Comparison of ENCODE assay signal across 2 cellular contexts in the genomic region with DNA sequence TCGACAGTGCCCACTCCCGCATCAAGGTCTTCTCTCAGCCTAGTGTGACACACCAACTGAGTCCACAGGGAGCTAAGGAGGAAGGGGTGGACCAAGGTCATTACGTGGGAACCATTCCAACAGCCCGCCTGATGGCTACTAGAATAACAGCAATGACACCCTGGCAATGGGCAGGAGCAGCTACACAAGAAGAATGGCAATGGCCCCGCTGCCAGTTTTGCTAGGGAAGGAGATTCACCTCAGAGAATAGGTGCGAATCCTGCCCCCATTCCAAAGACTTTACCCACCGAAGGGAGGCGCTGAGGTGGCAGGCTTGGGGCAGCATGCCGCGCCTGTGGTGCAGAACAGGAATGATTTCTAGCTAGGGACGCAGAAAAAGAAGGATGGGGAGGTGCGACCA.
TF ChIP-seq lines count a peak whose summit lies in the region.

No MANE protein-coding gene starts in this region.

TF ChIP-seq in GM23338, 12 proteins besides CTCF, POLR2A, EP300 and RAD21 (continued from another document):
- TF ChIP-seq, protein P1, sequence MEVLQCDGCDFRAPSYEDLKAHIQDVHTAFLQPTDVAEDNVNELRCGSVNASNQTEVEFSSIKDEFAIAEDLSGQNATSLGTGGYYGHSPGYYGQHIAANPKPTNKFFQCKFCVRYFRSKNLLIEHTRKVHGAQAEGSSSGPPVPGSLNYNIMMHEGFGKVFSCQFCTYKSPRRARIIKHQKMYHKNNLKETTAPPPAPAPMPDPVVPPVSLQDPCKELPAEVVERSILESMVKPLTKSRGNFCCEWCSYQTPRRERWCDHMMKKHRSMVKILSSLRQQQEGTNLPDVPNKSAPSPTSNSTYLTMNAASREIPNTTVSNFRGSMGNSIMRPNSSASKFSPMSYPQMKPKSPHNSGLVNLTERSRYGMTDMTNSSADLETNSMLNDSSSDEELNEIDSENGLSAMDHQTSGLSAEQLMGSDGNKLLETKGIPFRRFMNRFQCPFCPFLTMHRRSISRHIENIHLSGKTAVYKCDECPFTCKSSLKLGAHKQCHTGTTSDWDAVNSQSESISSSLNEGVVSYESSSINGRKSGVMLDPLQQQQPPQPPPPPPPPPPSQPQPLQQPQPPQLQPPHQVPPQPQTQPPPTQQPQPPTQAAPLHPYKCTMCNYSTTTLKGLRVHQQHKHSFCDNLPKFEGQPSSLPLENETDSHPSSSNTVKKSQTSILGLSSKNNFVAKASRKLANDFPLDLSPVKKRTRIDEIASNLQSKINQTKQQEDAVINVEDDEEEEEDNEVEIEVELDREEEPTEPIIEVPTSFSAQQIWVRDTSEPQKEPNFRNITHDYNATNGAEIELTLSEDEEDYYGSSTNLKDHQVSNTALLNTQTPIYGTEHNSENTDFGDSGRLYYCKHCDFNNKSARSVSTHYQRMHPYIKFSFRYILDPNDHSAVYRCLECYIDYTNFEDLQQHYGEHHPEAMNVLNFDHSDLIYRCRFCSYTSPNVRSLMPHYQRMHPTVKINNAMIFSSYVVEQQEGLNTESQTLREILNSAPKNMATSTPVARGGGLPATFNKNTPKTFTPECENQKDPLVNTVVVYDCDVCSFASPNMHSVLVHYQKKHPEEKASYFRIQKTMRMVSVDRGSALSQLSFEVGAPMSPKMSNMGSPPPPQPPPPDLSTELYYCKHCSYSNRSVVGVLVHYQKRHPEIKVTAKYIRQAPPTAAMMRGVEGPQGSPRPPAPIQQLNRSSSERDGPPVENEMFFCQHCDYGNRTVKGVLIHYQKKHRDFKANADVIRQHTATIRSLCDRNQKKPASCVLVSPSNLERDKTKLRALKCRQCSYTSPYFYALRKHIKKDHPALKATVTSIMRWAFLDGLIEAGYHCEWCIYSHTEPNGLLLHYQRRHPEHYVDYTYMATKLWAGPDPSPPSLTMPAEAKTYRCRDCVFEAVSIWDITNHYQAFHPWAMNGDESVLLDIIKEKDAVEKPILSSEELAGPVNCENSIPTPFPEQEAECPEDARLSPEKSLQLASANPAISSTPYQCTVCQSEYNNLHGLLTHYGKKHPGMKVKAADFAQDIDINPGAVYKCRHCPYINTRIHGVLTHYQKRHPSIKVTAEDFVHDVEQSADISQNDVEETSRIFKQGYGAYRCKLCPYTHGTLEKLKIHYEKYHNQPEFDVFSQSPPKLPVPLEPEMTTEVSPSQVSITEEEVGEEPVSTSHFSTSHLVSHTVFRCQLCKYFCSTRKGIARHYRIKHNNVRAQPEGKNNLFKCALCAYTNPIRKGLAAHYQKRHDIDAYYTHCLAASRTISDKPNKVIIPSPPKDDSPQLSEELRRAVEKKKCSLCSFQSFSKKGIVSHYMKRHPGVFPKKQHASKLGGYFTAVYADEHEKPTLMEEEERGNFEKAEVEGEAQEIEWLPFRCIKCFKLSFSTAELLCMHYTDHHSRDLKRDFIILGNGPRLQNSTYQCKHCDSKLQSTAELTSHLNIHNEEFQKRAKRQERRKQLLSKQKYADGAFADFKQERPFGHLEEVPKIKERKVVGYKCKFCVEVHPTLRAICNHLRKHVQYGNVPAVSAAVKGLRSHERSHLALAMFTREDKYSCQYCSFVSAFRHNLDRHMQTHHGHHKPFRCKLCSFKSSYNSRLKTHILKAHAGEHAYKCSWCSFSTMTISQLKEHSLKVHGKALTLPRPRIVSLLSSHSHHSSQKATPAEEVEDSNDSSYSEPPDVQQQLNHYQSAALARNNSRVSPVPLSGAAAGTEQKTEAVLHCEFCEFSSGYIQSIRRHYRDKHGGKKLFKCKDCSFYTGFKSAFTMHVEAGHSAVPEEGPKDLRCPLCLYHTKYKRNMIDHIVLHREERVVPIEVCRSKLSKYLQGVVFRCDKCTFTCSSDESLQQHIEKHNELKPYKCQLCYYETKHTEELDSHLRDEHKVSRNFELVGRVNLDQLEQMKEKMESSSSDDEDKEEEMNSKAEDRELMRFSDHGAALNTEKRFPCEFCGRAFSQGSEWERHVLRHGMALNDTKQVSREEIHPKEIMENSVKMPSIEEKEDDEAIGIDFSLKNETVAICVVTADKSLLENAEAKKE (CRISPR knock-in tag; IDR thresholded peaks at IDR 0.05), result no peak
- TF ChIP-seq ZNF114 (CRISPR knock-in tag; IDR thresholded peaks at IDR 0.05), result no peak
- TF ChIP-seq, protein P2, sequence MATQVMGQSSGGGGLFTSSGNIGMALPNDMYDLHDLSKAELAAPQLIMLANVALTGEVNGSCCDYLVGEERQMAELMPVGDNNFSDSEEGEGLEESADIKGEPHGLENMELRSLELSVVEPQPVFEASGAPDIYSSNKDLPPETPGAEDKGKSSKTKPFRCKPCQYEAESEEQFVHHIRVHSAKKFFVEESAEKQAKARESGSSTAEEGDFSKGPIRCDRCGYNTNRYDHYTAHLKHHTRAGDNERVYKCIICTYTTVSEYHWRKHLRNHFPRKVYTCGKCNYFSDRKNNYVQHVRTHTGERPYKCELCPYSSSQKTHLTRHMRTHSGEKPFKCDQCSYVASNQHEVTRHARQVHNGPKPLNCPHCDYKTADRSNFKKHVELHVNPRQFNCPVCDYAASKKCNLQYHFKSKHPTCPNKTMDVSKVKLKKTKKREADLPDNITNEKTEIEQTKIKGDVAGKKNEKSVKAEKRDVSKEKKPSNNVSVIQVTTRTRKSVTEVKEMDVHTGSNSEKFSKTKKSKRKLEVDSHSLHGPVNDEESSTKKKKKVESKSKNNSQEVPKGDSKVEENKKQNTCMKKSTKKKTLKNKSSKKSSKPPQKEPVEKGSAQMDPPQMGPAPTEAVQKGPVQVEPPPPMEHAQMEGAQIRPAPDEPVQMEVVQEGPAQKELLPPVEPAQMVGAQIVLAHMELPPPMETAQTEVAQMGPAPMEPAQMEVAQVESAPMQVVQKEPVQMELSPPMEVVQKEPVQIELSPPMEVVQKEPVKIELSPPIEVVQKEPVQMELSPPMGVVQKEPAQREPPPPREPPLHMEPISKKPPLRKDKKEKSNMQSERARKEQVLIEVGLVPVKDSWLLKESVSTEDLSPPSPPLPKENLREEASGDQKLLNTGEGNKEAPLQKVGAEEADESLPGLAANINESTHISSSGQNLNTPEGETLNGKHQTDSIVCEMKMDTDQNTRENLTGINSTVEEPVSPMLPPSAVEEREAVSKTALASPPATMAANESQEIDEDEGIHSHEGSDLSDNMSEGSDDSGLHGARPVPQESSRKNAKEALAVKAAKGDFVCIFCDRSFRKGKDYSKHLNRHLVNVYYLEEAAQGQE (IDR thresholded peaks at IDR 0.05; ENCODE audit: unreplicated experiment), result no peak
- no peak for TF ChIP-seq JUNB (IDR thresholded peaks at IDR 0.05; ENCODE audit: unreplicated experiment)
- TF ChIP-seq POLR2AphosphoS5 (IDR thresholded peaks at IDR 0.05; ENCODE audit: low read depth), result no peak
- TF ChIP-seq, protein P3, sequence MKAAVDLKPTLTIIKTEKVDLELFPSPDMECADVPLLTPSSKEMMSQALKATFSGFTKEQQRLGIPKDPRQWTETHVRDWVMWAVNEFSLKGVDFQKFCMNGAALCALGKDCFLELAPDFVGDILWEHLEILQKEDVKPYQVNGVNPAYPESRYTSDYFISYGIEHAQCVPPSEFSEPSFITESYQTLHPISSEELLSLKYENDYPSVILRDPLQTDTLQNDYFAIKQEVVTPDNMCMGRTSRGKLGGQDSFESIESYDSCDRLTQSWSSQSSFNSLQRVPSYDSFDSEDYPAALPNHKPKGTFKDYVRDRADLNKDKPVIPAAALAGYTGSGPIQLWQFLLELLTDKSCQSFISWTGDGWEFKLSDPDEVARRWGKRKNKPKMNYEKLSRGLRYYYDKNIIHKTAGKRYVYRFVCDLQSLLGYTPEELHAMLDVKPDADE (IDR thresholded peaks at IDR 0.05), result no peak
- no peak for TF ChIP-seq CREB1 (CRISPR knock-in tag; IDR thresholded peaks at IDR 0.05; ENCODE audit: low read depth)
TF ChIP-seq in GM23338: peak in this region for 0.

TF ChIP-seq in neural cell, 6 proteins besides CTCF, POLR2A, EP300 and RAD21 (continued from another document):
- TF ChIP-seq, protein P2 (IDR thresholded peaks at IDR 0.05; ENCODE audit: borderline replicate concordance), result no peak
- TF ChIP-seq MXI1 (conservative IDR thresholded peaks at IDR 0.05; ENCODE audit: poor library complexity, severe bottlenecking), result no peak
